ENCODE assay signal across 1 cellular context in the genomic region with DNA sequence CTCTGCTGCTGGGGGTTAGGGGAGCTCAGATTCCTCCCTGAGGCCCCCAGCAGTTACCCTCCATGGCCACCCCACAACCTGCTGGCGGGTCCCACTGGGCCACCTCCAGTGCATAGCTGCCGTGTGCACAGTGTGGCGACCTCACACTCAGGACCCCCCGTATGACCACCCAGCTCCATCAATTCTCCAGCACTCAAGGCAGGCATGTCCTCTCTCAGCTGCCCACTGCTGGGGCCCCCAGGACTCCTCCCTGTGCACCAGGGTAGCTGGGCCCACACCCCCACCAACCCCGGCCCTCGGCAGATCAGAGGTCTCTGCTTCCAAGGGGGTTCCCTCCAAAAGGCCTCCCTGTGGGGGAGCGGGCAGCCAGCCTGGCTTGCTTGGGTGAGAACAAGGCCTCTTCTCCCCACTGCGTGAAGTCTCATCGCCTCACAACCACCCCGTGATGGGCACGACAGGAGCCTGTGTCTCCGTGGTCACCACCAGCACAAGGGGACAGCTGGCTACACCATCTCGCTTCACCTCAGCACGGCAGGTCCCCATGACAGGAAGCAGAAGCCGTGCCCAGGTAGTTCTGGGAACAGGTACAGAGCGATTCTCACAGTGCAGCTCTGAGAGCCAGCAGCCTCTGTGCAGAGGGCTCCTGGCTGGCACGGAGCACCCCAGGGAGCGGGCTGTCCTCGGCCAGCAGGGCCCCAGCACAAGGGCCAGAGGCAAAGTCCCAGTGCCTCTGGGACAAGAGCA.
TF ChIP-seq lines count a peak whose summit lies in the region.

No MANE protein-coding gene starts in this region.

TF ChIP-seq in H1, 55 proteins besides CTCF, POLR2A, EP300 and RAD21:
- TF ChIP-seq ASH2L (IDR thresholded peaks at IDR 0.05; ENCODE audit: low read length): no peak
- TF ChIP-seq, protein P1, sequence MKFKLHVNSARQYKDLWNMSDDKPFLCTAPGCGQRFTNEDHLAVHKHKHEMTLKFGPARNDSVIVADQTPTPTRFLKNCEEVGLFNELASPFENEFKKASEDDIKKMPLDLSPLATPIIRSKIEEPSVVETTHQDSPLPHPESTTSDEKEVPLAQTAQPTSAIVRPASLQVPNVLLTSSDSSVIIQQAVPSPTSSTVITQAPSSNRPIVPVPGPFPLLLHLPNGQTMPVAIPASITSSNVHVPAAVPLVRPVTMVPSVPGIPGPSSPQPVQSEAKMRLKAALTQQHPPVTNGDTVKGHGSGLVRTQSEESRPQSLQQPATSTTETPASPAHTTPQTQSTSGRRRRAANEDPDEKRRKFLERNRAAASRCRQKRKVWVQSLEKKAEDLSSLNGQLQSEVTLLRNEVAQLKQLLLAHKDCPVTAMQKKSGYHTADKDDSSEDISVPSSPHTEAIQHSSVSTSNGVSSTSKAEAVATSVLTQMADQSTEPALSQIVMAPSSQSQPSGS (IDR thresholded peaks at IDR 0.05; ENCODE audit: low read length): no peak
- TF ChIP-seq, protein P2, sequence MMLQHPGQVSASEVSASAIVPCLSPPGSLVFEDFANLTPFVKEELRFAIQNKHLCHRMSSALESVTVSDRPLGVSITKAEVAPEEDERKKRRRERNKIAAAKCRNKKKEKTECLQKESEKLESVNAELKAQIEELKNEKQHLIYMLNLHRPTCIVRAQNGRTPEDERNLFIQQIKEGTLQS (IDR thresholded peaks at IDR 0.05; ENCODE audit: insufficient read depth, low read depth, low read length): no peak
- TF ChIP-seq CHD1 (IDR thresholded peaks at IDR 0.05; ENCODE audit: low read depth, low read length): no peak
- TF ChIP-seq EGR1 (IDR thresholded peaks at IDR 0.05; ENCODE audit: borderline replicate concordance, low read depth, low read length): no peak
- TF ChIP-seq, protein P3, sequence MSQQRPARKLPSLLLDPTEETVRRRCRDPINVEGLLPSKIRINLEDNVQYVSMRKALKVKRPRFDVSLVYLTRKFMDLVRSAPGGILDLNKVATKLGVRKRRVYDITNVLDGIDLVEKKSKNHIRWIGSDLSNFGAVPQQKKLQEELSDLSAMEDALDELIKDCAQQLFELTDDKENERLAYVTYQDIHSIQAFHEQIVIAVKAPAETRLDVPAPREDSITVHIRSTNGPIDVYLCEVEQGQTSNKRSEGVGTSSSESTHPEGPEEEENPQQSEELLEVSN (IDR thresholded peaks at IDR 0.05): no peak
- TF ChIP-seq SRF (IDR thresholded peaks at IDR 0.05; ENCODE audit: low read depth, low read length): no peak
- TF ChIP-seq, protein P4, sequence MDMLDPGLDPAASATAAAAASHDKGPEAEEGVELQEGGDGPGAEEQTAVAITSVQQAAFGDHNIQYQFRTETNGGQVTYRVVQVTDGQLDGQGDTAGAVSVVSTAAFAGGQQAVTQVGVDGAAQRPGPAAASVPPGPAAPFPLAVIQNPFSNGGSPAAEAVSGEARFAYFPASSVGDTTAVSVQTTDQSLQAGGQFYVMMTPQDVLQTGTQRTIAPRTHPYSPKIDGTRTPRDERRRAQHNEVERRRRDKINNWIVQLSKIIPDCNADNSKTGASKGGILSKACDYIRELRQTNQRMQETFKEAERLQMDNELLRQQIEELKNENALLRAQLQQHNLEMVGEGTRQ (IDR thresholded peaks at IDR 0.05; ENCODE audit: low read length): no peak
